In genomic region chr19:14472202-14472961, GRCh38 we compare ENCODE assay signal across 7 cellular contexts.
DNase-seq lines count a peak whose midpoint lies in the region; ATAC-seq lines count a peak whose summit lies in the region.

No MANE protein-coding gene starts in this region.

- peaks cover 11% of the 10 kb centered on the region for H3K36me3 Mint-ChIP-seq in memory B cell

- peaks cover 23% of the 10 kb centered on the region for H3K4me1 Mint-ChIP-seq in memory B cell

- peak overlapping the region; percentile 50 for H3K27ac Mint-ChIP-seq in memory B cell

- peaks cover 26% of the 10 kb centered on the region for H3K27me3 Mint-ChIP-seq in memory B cell

- peak overlapping the region; percentile 54 for H3K4me3 Mint-ChIP-seq in memory B cell

- ATAC-seq in GM18907 (IDR thresholded peaks at IDR 0.05; ENCODE audit: unreplicated experiment) (peak; percentile 44), memory B cell (ENCODE audit: low read depth) (peak; percentile 75), GM19035 (IDR thresholded peaks at IDR 0.05; ENCODE audit: unreplicated experiment) (no peak)

- DNase-seq in NCI-H2171 treated with DMSO at 0.1 percent for 48 hours (lab: John Stamatoyannopoulos, UW) (peak; percentile 64), ecto neural progenitor cell (ENCODE audit: low spot score) (peak; percentile 90), memory B cell (ENCODE audit: low spot score in 2 of 2) (peak; percentile 93 to 95)
- DNase-seq in activated CD4-positive, alpha-beta T cell treated with anti-CD3 and anti-CD28 coated beads, Interleukin-2, amount 50 U/mL, for 48 hours: peak; percentile 91 to 93
- peak; percentile 74 to 79 for DNase-seq in stimulated activated CD8-positive, alpha-beta memory T cell treated with anti-CD3 and anti-CD28 coated beads, Interleukin-2, amount 100 ng/mL, for 1 hour (ENCODE audit: low read depth in 2 of 2)

- H3K9me3 Mint-ChIP-seq in memory B cell: no peaks in the 10 kb centered on the region
